ENCODE assay signal across 9 cellular contexts in genomic region chr5:130541617-130542221, GRCh38.
DNase-seq lines count a peak whose midpoint lies in the region; ATAC-seq and TF ChIP-seq lines count a peak whose summit lies in the region.
"Had no signal": no experiment of that assay in that cellular context is flagged by ENCODE, and none has a peak within 500 bp of the region (broad histone marks: within the 10 kb centered on the region; RNA-seq: fewer than 3 reads in every experiment).

No MANE protein-coding gene starts in this region.

- no peak overlapping the region for H3K4me3 ChIP-seq in mesenchymal stem cell (ENCODE audit: insufficient read depth in 1 of 2, low read depth in 1 of 2, low read length in 2 of 2)
- no peak overlapping the region for H3K4me3 ChIP-seq in sigmoid colon

- H3K23ac ChIP-seq in mesenchymal stem cell (ENCODE audit: low read length in 2 of 2): no peak overlapping the region

- no peaks in the 10 kb centered on the region for H3K79me1 ChIP-seq in mesenchymal stem cell (replicated peaks; ENCODE audit: low read length, poor library complexity, severe bottlenecking)

- H3K9ac ChIP-seq in mesenchymal stem cell (ENCODE audit: low read length): no peak overlapping the region

- intact Hi-C loops in Right ventricle myocardium superior (cut with DNase I) (no loop called here), sigmoid colon (cut with DNase I) (no loop called here)

- no peak overlapping the region for H3K14ac ChIP-seq in mesenchymal stem cell (ENCODE audit: low read length in 2 of 2)

- no peak overlapping the region for H4K8ac ChIP-seq in mesenchymal stem cell (ENCODE audit: low read length)

- no peak for TF ChIP-seq EP300 in sigmoid colon (IDR thresholded peaks at IDR 0.05)

- H4K91ac ChIP-seq in mesenchymal stem cell (ENCODE audit: low read length): no peak overlapping the region

- DNase-seq in mesenchymal stem cell: peak; percentile 49
- no peak for DNase-seq in NCI-H345 treated with DMSO at 0.1 percent for 48 hours (lab: John Stamatoyannopoulos, UW; ENCODE audit: unreplicated experiment)
- no peak for DNase-seq in Right ventricle myocardium superior
- DNase-seq in sigmoid colon: no peak
- DNase-seq: naive B cell, NCI-H1436 treated with DMSO at 0.1 percent for 48 hours had no signal

- H3K4me1 ChIP-seq in mesenchymal stem cell (ENCODE audit: control insufficient read depth, insufficient read depth, low read depth, low read length): no peaks in the 10 kb centered on the region
- no peaks in the 10 kb centered on the region for H3K4me1 ChIP-seq in sigmoid colon

- H2AK5ac ChIP-seq in mesenchymal stem cell (ENCODE audit: low read length, severe bottlenecking): no peak overlapping the region

- no peak overlapping the region for H2BK15ac ChIP-seq in mesenchymal stem cell (ENCODE audit: low read depth, poor library complexity, severe bottlenecking)

- 75% methylated on average over 2 of the region's 3 CpGs for WGBS in mesenchymal stem cell
- 23 to 31% methylated on average over 3 of the region's 3 CpGs for WGBS in sigmoid colon, 2 donors

- H3K18ac ChIP-seq in mesenchymal stem cell (ENCODE audit: low read depth in 1 of 2, low read length in 2 of 2): no peak overlapping the region

- H3K27me3 ChIP-seq in mesenchymal stem cell (ENCODE audit: control insufficient read depth in 1 of 2, insufficient read depth in 1 of 2, low read length in 2 of 2) (no peaks in the 10 kb centered on the region), sigmoid colon (no peaks in the 10 kb centered on the region)

- no peak overlapping the region for H2BK5ac ChIP-seq in mesenchymal stem cell (ENCODE audit: low read depth, low read length, poor library complexity, severe bottlenecking)

- H2BK12ac ChIP-seq in mesenchymal stem cell (ENCODE audit: low read length in 2 of 2): no peak overlapping the region

- no peaks in the 10 kb centered on the region for H3K36me3 ChIP-seq in mesenchymal stem cell (ENCODE audit: control insufficient read depth in 1 of 2, insufficient read depth in 2 of 2, low read depth in 1 of 2, low read length in 2 of 2)
- H3K36me3 ChIP-seq in sigmoid colon: no peaks in the 10 kb centered on the region

- no peak overlapping the region for H2AFZ ChIP-seq in mesenchymal stem cell (ENCODE audit: low read depth, low read length)

- TF ChIP-seq POLR2A in sigmoid colon (IDR thresholded peaks at IDR 0.05): no peak

- H3K4me2 ChIP-seq in mesenchymal stem cell (ENCODE audit: low read length, poor library complexity, severe bottlenecking): no peak overlapping the region

- no peak for TF ChIP-seq CTCF in sigmoid colon (IDR thresholded peaks at IDR 0.05)

- H2BK120ac ChIP-seq in mesenchymal stem cell (ENCODE audit: low read depth, low read length): no peak overlapping the region

- ATAC-seq in GM19452 (IDR thresholded peaks at IDR 0.05; ENCODE audit: unreplicated experiment) (peak; percentile 79), HG03378 (IDR thresholded peaks at IDR 0.05; ENCODE audit: unreplicated experiment) (peak; percentile 46), SK-N-SH treated with all-trans-retinoic acid at 6 μM for 48 hours (peak; percentile 61), Right ventricle myocardium superior (ENCODE audit: poor library complexity) (no peak)

- H3K27ac ChIP-seq in mesenchymal stem cell (ENCODE audit: low read length, poor library complexity, severe bottlenecking): no peak overlapping the region
- no peak overlapping the region for H3K27ac ChIP-seq in sigmoid colon

- peaks cover 31% of the 10 kb centered on the region for H3K9me3 ChIP-seq in mesenchymal stem cell (ENCODE audit: control insufficient read depth, low read length)
- H3K9me3 ChIP-seq in sigmoid colon: peaks cover 0 to 20% (median 11%) of the 10 kb centered on the region in 4 donors

- no peak overlapping the region for H3K4ac ChIP-seq in mesenchymal stem cell (ENCODE audit: low read depth in 1 of 2, low read length in 2 of 2)

TF ChIP-seq in SK-N-SH treated with all-trans-retinoic acid at 6 μM for 48 hours, 23 proteins besides CTCF, POLR2A, EP300 and RAD21:
- TF ChIP-seq BACH2 (CRISPR knock-in tag; IDR thresholded peaks at IDR 0.05; ENCODE audit: borderline replicate concordance): no peak
TF ChIP-seq in SK-N-SH treated with all-trans-retinoic acid at 6 μM for 48 hours: peak in this region for 0.
